8 cellular contexts compared by ENCODE assay signal in genomic region chr20:47727170-47727880, GRCh38. TPM values are rescaled to one million over a fixed set of nuclear protein-coding genes. Genes with fewer than 3 reads are reported as not detected.
A peak's percentile ranks its signal among the peaks of the same experiment; 100 is the strongest.
DNase-seq lines count a peak whose midpoint lies in the region; ATAC-seq and TF ChIP-seq lines count a peak whose summit lies in the region.

No MANE protein-coding gene starts in this region.

- peak overlapping the region; percentile 86 for H3K27ac Mint-ChIP-seq in activated naive CD4-positive, alpha-beta T cell treated with anti-CD3 and anti-CD28 coated beads for 36 hours
- H3K27ac Mint-ChIP-seq in natural killer cell (peak overlapping the region; percentile 89 to 94), GM23338 (no peak overlapping the region), endothelial cell (ENCODE audit: unreplicated experiment) (no peak overlapping the region)

- H3K79me2 ChIP-seq in GM23338 (replicated peaks; ENCODE audit: insufficient read depth): no peaks in the 10 kb centered on the region

- no peaks in the 10 kb centered on the region for H3K27me3 ChIP-seq in GM06990 (replicated peaks; ENCODE audit: control insufficient read depth, insufficient read depth, low read length)
- no peaks in the 10 kb centered on the region for H3K27me3 ChIP-seq in testis
- no peaks in the 10 kb centered on the region for H3K27me3 ChIP-seq in GM23338 (ENCODE audit: insufficient read depth)

- H3K4me1 ChIP-seq in testis (no peaks in the 10 kb centered on the region), GM23338 (ENCODE audit: insufficient read depth) (no peaks in the 10 kb centered on the region; the same call in 1 of the 2 replicates)

- peaks cover 22% of the 10 kb centered on the region for H3K4me1 Mint-ChIP-seq in activated naive CD4-positive, alpha-beta T cell treated with anti-CD3 and anti-CD28 coated beads for 36 hours (ENCODE audit: low read depth)
- H3K4me1 Mint-ChIP-seq in natural killer cell: peaks cover 25 to 32% of the 10 kb centered on the region in 2 donors
- H3K4me1 Mint-ChIP-seq in GM23338: peaks cover 10% of the 10 kb centered on the region
- H3K4me1 Mint-ChIP-seq in endothelial cell (ENCODE audit: unreplicated experiment): peaks cover 5% of the 10 kb centered on the region

- intact Hi-C loops in activated naive CD4-positive, alpha-beta T cell treated with anti-CD3 and anti-CD28 coated beads for 36 hours (cut with micrococcal nuclease): loop anchor here (2.0 to 5.0 kb wide), 3 partner anchors 50 to 461 kb away; no protein-coding TSS in a partner anchor
- intact Hi-C loops in natural killer cell (cut with micrococcal nuclease): loop anchor here (2.0 to 10.0 kb wide), 2 partner anchors 607 to 893 kb away; no protein-coding TSS in a partner anchor
- intact Hi-C loops in testis (cut with DNase I; ENCODE audit: low total_unique reads): no loop called here

- CTCF ChIA-PET in activated naive CD4-positive, alpha-beta T cell treated with anti-CD3 and anti-CD28 coated beads for 36 hours (lab: Charles Lee): interaction anchor here (0.6 to 2.1 kb wide), 5 partner anchors 60 to 893 kb away, joined by 3 to 15 read pairs (median 3); no protein-coding TSS in a partner anchor

- no peak overlapping the region for H3K4me2 ChIP-seq in GM23338

- WGBS in testis, 2 donors: 86 to 87% methylated on average over 18 of the region's 18 CpGs

- no peak overlapping the region for H2AFZ ChIP-seq in GM23338

- H3K9me2 ChIP-seq in GM23338 (ENCODE audit: insufficient read depth): no peaks in the 10 kb centered on the region

- TF ChIP-seq CTCF in GM06990 (IDR thresholded peaks at IDR 0.05; ENCODE audit: insufficient read depth, low read length, poor library complexity, severe bottlenecking) (peak; percentile 4), natural killer cell (IDR thresholded peaks at IDR 0.05) (no peak), testis (IDR thresholded peaks at IDR 0.05) (no peak), GM23338 (conservative IDR thresholded peaks at IDR 0.05; ENCODE audit: low read depth in 2 of 2) (no peak), endothelial cell (IDR thresholded peaks at IDR 0.05; ENCODE audit: unreplicated experiment) (no peak)

- ATAC-seq in HG02642 (IDR thresholded peaks at IDR 0.05; ENCODE audit: poor library complexity, unreplicated experiment): peak; percentile 75
- ATAC-seq in natural killer cell: peak; percentile 84 to 95 (median 89)
- ATAC-seq in GM23338: no peak

- no peaks in the 10 kb centered on the region for H3K9me3 ChIP-seq in testis

- H3K36me3 ChIP-seq in GM06990 (ENCODE audit: control insufficient read depth, insufficient read depth, low read length) (no peaks in the 10 kb centered on the region), testis (ENCODE audit: low read depth, missing control alignments) (no peaks in the 10 kb centered on the region), GM23338 (ENCODE audit: insufficient read depth) (no peaks in the 10 kb centered on the region)

- H4K20me1 ChIP-seq in GM23338 (replicated peaks; ENCODE audit: insufficient read depth): no peaks in the 10 kb centered on the region

- H3K4me3 ChIP-seq in GM06990 (replicated peaks; ENCODE audit: low read depth, low read length) (no peak overlapping the region; the same call in 1 of the 2 replicates), testis (no peak overlapping the region), GM23338 (no peak overlapping the region)

- H3K9me3 Mint-ChIP-seq in activated naive CD4-positive, alpha-beta T cell treated with anti-CD3 and anti-CD28 coated beads for 36 hours: no peaks in the 10 kb centered on the region
- H3K9me3 Mint-ChIP-seq in natural killer cell: no peaks in the 10 kb centered on the region
- peaks cover 7% of the 10 kb centered on the region for H3K9me3 Mint-ChIP-seq in GM23338
- H3K9me3 Mint-ChIP-seq in endothelial cell (ENCODE audit: unreplicated experiment): no peaks in the 10 kb centered on the region

- TF ChIP-seq POLR2A in testis (IDR thresholded peaks at IDR 0.05): no peak

- H3K27ac ChIP-seq in testis (no peak overlapping the region), GM23338 (ENCODE audit: low read depth) (no peak overlapping the region)

- peak overlapping the region; percentile 66 for H3K4me3 Mint-ChIP-seq in activated naive CD4-positive, alpha-beta T cell treated with anti-CD3 and anti-CD28 coated beads for 36 hours
- H3K4me3 Mint-ChIP-seq in natural killer cell: peak overlapping the region; percentile 93
- no peak overlapping the region for H3K4me3 Mint-ChIP-seq in GM23338
- no peak overlapping the region for H3K4me3 Mint-ChIP-seq in endothelial cell (ENCODE audit: unreplicated experiment)

- DNase-seq in GM06990 (ENCODE audit: extremely low read depth, insufficient read length) (peak; percentile 75), SKM-1 treated with dmso at 0.1 percent for 144 hours (lab: John Stamatoyannopoulos, UW; ENCODE audit: unreplicated experiment) (peak; percentile 100), natural killer cell (peak; percentile 40), testis (peak; percentile 49), GM23338 (ENCODE audit: low spot score) (no peak), endothelial cell (ENCODE audit: low spot score) (no peak)
- peak; percentile 84 for DNase-seq in activated naive CD4-positive, alpha-beta T cell treated with anti-CD3 and anti-CD28 coated beads for 36 hours

- H3K36me3 Mint-ChIP-seq in activated naive CD4-positive, alpha-beta T cell treated with anti-CD3 and anti-CD28 coated beads for 36 hours (ENCODE audit: low read depth): no peaks in the 10 kb centered on the region
- H3K36me3 Mint-ChIP-seq in natural killer cell: no peaks in the 10 kb centered on the region
- peaks cover 9% of the 10 kb centered on the region; the same call in 2 of the 3 replicates for H3K36me3 Mint-ChIP-seq in GM23338 (ENCODE audit: low read depth)
- peaks cover 15% of the 10 kb centered on the region for H3K36me3 Mint-ChIP-seq in endothelial cell (ENCODE audit: low read depth, unreplicated experiment)

- H3K27me3 Mint-ChIP-seq in activated naive CD4-positive, alpha-beta T cell treated with anti-CD3 and anti-CD28 coated beads for 36 hours (ENCODE audit: low read depth): no peaks in the 10 kb centered on the region
- no peaks in the 10 kb centered on the region for H3K27me3 Mint-ChIP-seq in natural killer cell (ENCODE audit: low read depth in 2 of 2)
- H3K27me3 Mint-ChIP-seq in GM23338 (ENCODE audit: insufficient read depth, low read depth, poor library complexity): peaks cover 11% of the 10 kb centered on the region
- H3K27me3 Mint-ChIP-seq in endothelial cell (ENCODE audit: unreplicated experiment): peaks cover 3% of the 10 kb centered on the region

- 0 out of 2 replicates have a peak, but pooled peaks cover 3% of the 10 kb centered on the region for H3F3A ChIP-seq in GM23338 (replicated peaks; ENCODE audit: low read depth)

TF ChIP-seq in GM23338, 12 proteins besides CTCF, POLR2A, EP300 and RAD21:
- TF ChIP-seq ETS1 (IDR thresholded peaks at IDR 0.05) (no peak), STAT1 (IDR thresholded peaks at IDR 0.05; ENCODE audit: unreplicated experiment) (no peak), NANOG (IDR thresholded peaks at IDR 0.05; ENCODE audit: borderline replicate concordance) (no peak), EZH2phosphoT487 (IDR thresholded peaks at IDR 0.05; ENCODE audit: unreplicated experiment) (no peak), ZNF114 (CRISPR knock-in tag; IDR thresholded peaks at IDR 0.05) (no peak), POLR2AphosphoS5 (IDR thresholded peaks at IDR 0.05; ENCODE audit: low read depth) (no peak), JUNB (IDR thresholded peaks at IDR 0.05; ENCODE audit: unreplicated experiment) (no peak), CREB1 (CRISPR knock-in tag; IDR thresholded peaks at IDR 0.05; ENCODE audit: low read depth) (no peak), EZH2 (IDR thresholded peaks at IDR 0.05; ENCODE audit: low read depth, unreplicated experiment) (no peak)

RNA-seq across cellular contexts. Expression of gene SULF2, which starts 58.0 kb away (rescaled TPM):
- 1 to 10 TPM in 1 of 2 experiments, under 1 TPM in 1; 0.96 to 1.3 TPM for total RNA-seq in activated naive CD4-positive, alpha-beta T cell treated with anti-CD3 and anti-CD28 coated beads for 36 hours
- total RNA-seq in natural killer cell: 10 to 100 TPM in 2 of 3 donors, 1 to 10 TPM in 1; 8.1 to 48.7 (median 12.3) TPM
- 100 to 1,000 TPM in 1 of 2 donors, 10 to 100 TPM in 1; 95.6 to 117 TPM for total RNA-seq in testis
- polyA plus RNA-seq in testis (ENCODE audit: insufficient read depth, low read depth, low replicate concordance): 61.5 TPM
- total RNA-seq in GM23338 (2014; rRNA removed; shearing (Covaris generic)): 14.0 and 20.7 TPM in 2 replicates
- 9.5 and 10.7 TPM in 2 replicates for polyA plus RNA-seq in GM23338 (2016; fragmentation: Nextera tagmentation; extraction: Ambion mirVana)
- total RNA-seq in endothelial cell (ENCODE audit: unreplicated experiment): 62.1 TPM

Comparison
In these comparisons a context has a peak if more than half of its experiments do, and no peak if none do; other contexts are left out.
1. DNase-seq: peak in GM06990 (single experiment), SKM-1 treated with dmso at 0.1 percent for 144 hours (single experiment), activated naive CD4-positive, alpha-beta T cell treated with anti-CD3 and anti-CD28 coated beads for 36 hours (single experiment), natural killer cell (single experiment) and testis (single experiment); none in GM23338 (single experiment) and endothelial cell (single experiment).
2. H3K27ac Mint-ChIP-seq: peak in activated naive CD4-positive, alpha-beta T cell treated with anti-CD3 and anti-CD28 coated beads for 36 hours (single experiment) and natural killer cell (2 of 2); none in GM23338 (single experiment) and endothelial cell (single experiment).
3. H3K4me3 Mint-ChIP-seq: peak in activated naive CD4-positive, alpha-beta T cell treated with anti-CD3 and anti-CD28 coated beads for 36 hours (single experiment) and natural killer cell (single experiment); none in GM23338 (single experiment) and endothelial cell (single experiment).